ENCODE assay signal across 1 cellular context in the genomic region with DNA sequence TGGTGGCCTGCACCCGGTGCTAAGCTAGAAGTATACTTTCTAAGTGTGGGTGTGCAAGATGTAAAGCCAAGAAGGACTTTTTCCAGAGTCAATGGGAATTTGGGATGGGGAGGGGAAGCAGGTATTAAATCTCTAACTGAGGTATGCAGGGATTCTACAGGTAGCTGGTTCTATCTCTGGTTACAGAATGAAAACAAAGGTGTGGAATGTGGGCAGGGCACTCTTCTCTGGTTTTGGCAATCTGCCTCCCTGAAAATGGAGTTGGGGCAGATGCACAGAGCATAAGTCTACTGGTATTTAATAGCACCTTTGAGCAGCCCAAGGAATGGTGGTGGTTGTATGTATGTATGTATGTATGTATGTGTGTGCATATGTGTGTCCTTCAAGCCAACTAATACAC.
TF ChIP-seq lines count a peak whose summit lies in the region.

No MANE protein-coding gene starts in this region.

TF ChIP-seq in GM23338, 12 proteins besides CTCF, POLR2A, EP300 and RAD21 (continued from another document):
- TF ChIP-seq REST (IDR thresholded peaks at IDR 0.05; ENCODE audit: unreplicated experiment): no peak
- no peak for TF ChIP-seq ETS1 (IDR thresholded peaks at IDR 0.05)
- no peak for TF ChIP-seq EZH2 (IDR thresholded peaks at IDR 0.05; ENCODE audit: low read depth, unreplicated experiment)
